Comparison of ENCODE assay signal across 18 cellular contexts in genomic region chr1:236273358-236273757, GRCh38. TPM values are rescaled to one million over a fixed set of nuclear protein-coding genes. Genes with fewer than 3 reads are reported as not detected.
DNase-seq lines count a peak whose midpoint lies in the region; ATAC-seq, FAIRE-seq and TF ChIP-seq lines count a peak whose summit lies in the region.
"Had no signal": no experiment of that assay in that cellular context is flagged by ENCODE, and none has a peak within 500 bp of the region (broad histone marks: within the 10 kb centered on the region; RNA-seq: fewer than 3 reads in every experiment).

No MANE protein-coding gene starts in this region.

- H3K4me2 ChIP-seq in GM23338 = no peak overlapping the region
- H3K4me2 ChIP-seq: BLaER1 treated with 17β-estradiol and CSF1 and Interleukin-3, amounts not matched to agents 10 nM and 100 nM had no signal

- H3K27ac Mint-ChIP-seq in MCF 10A (ENCODE audit: low read depth, unreplicated experiment) (no peak overlapping the region), GM23338 (no peak overlapping the region)
- H3K27ac Mint-ChIP-seq: B cell; CD8-positive, alpha-beta T cell; HFFc6 had no signal

- ATAC-seq in body of pancreas = peak; percentile 54
- ATAC-seq in sciatic nerve = no peak
- ATAC-seq in GM23338 = no peak
- ATAC-seq: CD8-positive, alpha-beta T cell had no signal

- H3K27me3 Mint-ChIP-seq in MCF 10A (ENCODE audit: insufficient read depth, unreplicated experiment) = no peaks in the 10 kb centered on the region
- H3K27me3 Mint-ChIP-seq in GM23338 (ENCODE audit: insufficient read depth, low read depth, poor library complexity) = no peaks in the 10 kb centered on the region
- H3K27me3 Mint-ChIP-seq: B cell had no signal

- H3K36me3 Mint-ChIP-seq in MCF 10A (ENCODE audit: insufficient read depth, unreplicated experiment) (peaks cover 5% of the 10 kb centered on the region), GM23338 (ENCODE audit: low read depth) (no peaks in the 10 kb centered on the region; the same call in 2 of the 3 replicates)

- no peak overlapping the region for H2AFZ ChIP-seq in GM23338

- H3K27ac ChIP-seq in breast epithelium (no peak overlapping the region), body of pancreas (peak overlapping the region in 2 of 4 donors; percentile 33 to 41), GM23338 (ENCODE audit: low read depth) (no peak overlapping the region)
- H3K27ac ChIP-seq: BLaER1 treated with 17β-estradiol and CSF1 and Interleukin-3, amounts not matched to agents 10 nM and 100 nM had no signal

- FAIRE-seq in islet of Langerhans (lab: Jason Lieb, UNC) = peak; percentile 68
- FAIRE-seq: GM19239, HTR-8/SVneo had no signal

- CTCF ChIA-PET in MCF 10A (lab: Yijun Ruan, JAX) = interaction anchor here (0.6 to 1.1 kb wide), 4 partner anchors 9 to 1399 kb away, joined by 3 to 4 read pairs (median 4); no protein-coding TSS in a partner anchor

- no peaks in the 10 kb centered on the region for H3K36me3 ChIP-seq in breast epithelium
- no peaks in the 10 kb centered on the region for H3K36me3 ChIP-seq in body of pancreas (replicated peaks in 1 of 2; ENCODE audit: insufficient read depth in 1 of 2, low read depth in 2 of 2)
- no peaks in the 10 kb centered on the region for H3K36me3 ChIP-seq in GM23338 (ENCODE audit: insufficient read depth)

- H3K9me3 ChIP-seq in breast epithelium = no peaks in the 10 kb centered on the region
- no peaks in the 10 kb centered on the region for H3K9me3 ChIP-seq in body of pancreas

- POLR2A ChIA-PET in MCF 10A (lab: Yijun Ruan, JAX) = interaction anchor here (0.7 to 1.8 kb wide), 2 partner anchors 8 to 15 kb away, joined by 5 to 8 read pairs; partner anchors contain the start of gene ERO1B

- H3K27me3 ChIP-seq in breast epithelium = no peaks in the 10 kb centered on the region
- H3K27me3 ChIP-seq in body of pancreas = no peaks in the 10 kb centered on the region
- H3K27me3 ChIP-seq in GM23338 (ENCODE audit: insufficient read depth) = no peaks in the 10 kb centered on the region
- H3K27me3 ChIP-seq: BLaER1 treated with 17β-estradiol and CSF1 and Interleukin-3, amounts not matched to agents 10 nM and 100 nM had no signal

- H3K9me2 ChIP-seq in GM23338 (ENCODE audit: insufficient read depth) = no peaks in the 10 kb centered on the region

- peak; percentile 69 for DNase-seq in MCF 10A (ENCODE audit: unreplicated experiment)
- no peak for DNase-seq in breast epithelium (ENCODE audit: low spot score in 2 of 2)
- DNase-seq in body of pancreas = peak in 3 of 4 donors; percentile 47 to 51 (median 50)
- no peak for DNase-seq in sciatic nerve (ENCODE audit: low spot score)
- no peak for DNase-seq in GM23338 (ENCODE audit: low spot score)
- no peak for DNase-seq in anterior cingulate cortex (lab: John Stamatoyannopoulos, UW)
- DNase-seq: Calu3; CD8-positive, alpha-beta T cell; DMS79 treated with DMSO at 0.1 percent for 48 hours; GF-D8; HCEC 1CT; HFFc6; IMR-90 had no signal

- H3K4me1 ChIP-seq in breast epithelium (no peaks in the 10 kb centered on the region), body of pancreas (peaks cover 73% of the 10 kb centered on the region), GM23338 (ENCODE audit: insufficient read depth) (no peaks in the 10 kb centered on the region)

- TF ChIP-seq CTCF in MCF 10A (IDR thresholded peaks at IDR 0.05; ENCODE audit: unreplicated experiment) (no peak), breast epithelium (IDR thresholded peaks at IDR 0.05) (no peak), body of pancreas (IDR thresholded peaks at IDR 0.05) (no peak), GM23338 (conservative IDR thresholded peaks at IDR 0.05; ENCODE audit: low read depth in 2 of 2) (no peak)

- H3K4me3 Mint-ChIP-seq in MCF 10A (ENCODE audit: unreplicated experiment) (no peak overlapping the region), GM23338 (no peak overlapping the region)
- H3K4me3 Mint-ChIP-seq: B cell; CD8-positive, alpha-beta T cell; HFFc6 had no signal

- no peaks in the 10 kb centered on the region for H3K79me2 ChIP-seq in GM23338 (replicated peaks; ENCODE audit: insufficient read depth)

- TF ChIP-seq POLR2A in breast epithelium (IDR thresholded peaks at IDR 0.05) = no peak
- no peak for TF ChIP-seq POLR2A in body of pancreas (IDR thresholded peaks at IDR 0.05)

- peaks cover 6% of the 10 kb centered on the region for H3K4me1 Mint-ChIP-seq in MCF 10A (ENCODE audit: insufficient read depth, unreplicated experiment)
- no peaks in the 10 kb centered on the region for H3K4me1 Mint-ChIP-seq in GM23338

- H3K9me3 Mint-ChIP-seq in MCF 10A (ENCODE audit: unreplicated experiment) (peaks cover 5% of the 10 kb centered on the region), GM23338 (no peaks in the 10 kb centered on the region)
- H3K9me3 Mint-ChIP-seq: CD8-positive, alpha-beta T cell; HFFc6 had no signal

- H3K4me3 ChIP-seq in breast epithelium (no peak overlapping the region), body of pancreas (no peak overlapping the region), GM23338 (no peak overlapping the region)
- H3K4me3 ChIP-seq: BLaER1 treated with 17β-estradiol and CSF1 and Interleukin-3, amounts not matched to agents 10 nM and 100 nM had no signal

- WGBS in body of pancreas, 2 donors = 38 to 46% methylated on average over 1 to 2 of the region's 2 CpGs

- H4K20me1 ChIP-seq in GM23338 (replicated peaks; ENCODE audit: insufficient read depth) = no peaks in the 10 kb centered on the region

- intact Hi-C loops in MCF 10A (cut with micrococcal nuclease) = no loop called here
- intact Hi-C loops in breast epithelium (cut with DNase I; ENCODE audit: low total_unique reads) = no loop called here
- intact Hi-C loops in body of pancreas (cut with DNase I) = no loop called here
- intact Hi-C loops in sciatic nerve (cut with DNase I) = no loop called here

- no peaks in the 10 kb centered on the region for H3F3A ChIP-seq in GM23338 (replicated peaks; ENCODE audit: low read depth)

- BruUV-seq in MCF 10A (replicated peaks; lab: Mats Ljungman, UMichigan) = no TSS peak

TF ChIP-seq in GM23338, 12 proteins besides CTCF, POLR2A, EP300 and RAD21:
- TF ChIP-seq ZNF114 (CRISPR knock-in tag; IDR thresholded peaks at IDR 0.05) (no peak), EZH2phosphoT487 (IDR thresholded peaks at IDR 0.05; ENCODE audit: unreplicated experiment) (no peak), ZNF331 (CRISPR knock-in tag; IDR thresholded peaks at IDR 0.05; ENCODE audit: low read depth) (no peak), JUNB (IDR thresholded peaks at IDR 0.05; ENCODE audit: unreplicated experiment) (no peak), NANOG (IDR thresholded peaks at IDR 0.05; ENCODE audit: borderline replicate concordance) (no peak)

RNA-seq across cellular contexts. Expression of gene ERO1B, which starts 8.4 kb away (rescaled TPM):
- total RNA-seq in MCF 10A (2022) (9.6 and 17.2 TPM in 2 replicates), breast epithelium (10 to 100 TPM in 2 of 3 donors, 1 to 10 TPM in 1; 9.0 to 23.1 (median 17.0) TPM), body of pancreas (100 to 1,000 TPM; 136 to 489 TPM), sciatic nerve (10.6 TPM)
- total RNA-seq in GM23338 (2014; rRNA removed; shearing (Covaris generic)) = 3.6 and 4.4 TPM in 2 replicates
- polyA plus RNA-seq in GM23338 (2016; fragmentation: Nextera tagmentation; extraction: Ambion mirVana) = 2.4 and 2.6 TPM in 2 replicates

Comparison
In these comparisons a context has a peak if more than half of its experiments do, and no peak if none do; other contexts are left out.
1. DNase-seq: peak in MCF 10A (single experiment) and body of pancreas (3 of 4); none in breast epithelium (0 of 2), sciatic nerve (single experiment), GM23338 (single experiment) and anterior cingulate cortex (0 of 58).